In the genomic region with DNA sequence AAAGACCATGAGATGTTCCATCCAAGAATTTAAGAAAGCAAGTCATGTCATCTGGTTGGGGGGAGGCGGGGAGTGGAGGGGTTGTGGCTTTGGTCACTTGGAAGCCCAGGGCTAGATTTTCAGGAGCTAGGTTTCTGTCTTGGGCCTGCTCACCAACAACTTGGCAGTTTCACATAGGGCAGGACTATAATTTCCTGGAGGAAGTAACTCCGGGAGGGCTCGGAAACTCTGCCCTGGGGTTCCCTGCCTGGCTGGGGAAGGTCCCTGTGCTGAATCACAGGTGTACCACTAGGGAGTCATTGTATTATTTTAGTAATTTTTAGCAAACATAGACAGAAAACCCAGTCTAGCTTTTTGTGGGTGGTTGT, we compare ENCODE assay signal across 25 cellular contexts.
"Had no signal": no experiment of that assay in that cellular context is flagged by ENCODE, and none has a peak within 500 bp of the region (broad histone marks: within the 10 kb centered on the region; RNA-seq: fewer than 3 reads in every experiment).

No MANE protein-coding gene starts in this region.

- H3K4me3 ChIP-seq: breast epithelium, SK-N-MC had no signal

- H3K4me1 ChIP-seq: breast epithelium had no signal

- H3K27me3 ChIP-seq: breast epithelium had no signal

- H3K9me3 ChIP-seq: breast epithelium had no signal

- H3K36me3 ChIP-seq: breast epithelium had no signal

- H3K27ac Mint-ChIP-seq: activated B cell treated with CpG ODN at 0.5 μM for 24 hours; activated CD4-positive, alpha-beta T cell treated with anti-CD3 and anti-CD28 coated beads, Interleukin-2, amount 10 ng/mL, durations not matched to agents 24 days and 14 days; activated naive CD4-positive, alpha-beta T cell treated with anti-CD3 and anti-CD28 coated beads, Interleukin-2, amount 50 U/mL, for 24 hours; activated T-cell treated with anti-CD3 and anti-CD28 coated beads, Interleukin-2, amount 50 U/mL, for 24 hours; activated T-helper 1 cell treated with anti-CD3 and anti-CD28 coated beads, Interleukin-12 subunit alpha, Interleukin-12 subunit beta, Interleukin-2, Interleukin-4 antibody, amounts not matched to agents 30 ng/mL and 10 ng/mL and 1 ng/mL, durations not matched to agents 14 hours and 24 hours and 36 hours; T-cell had no signal

- H3K27ac ChIP-seq: breast epithelium, KMS-11, SK-N-MC had no signal

- H3K27me3 Mint-ChIP-seq: activated CD4-positive, alpha-beta T cell treated with anti-CD3 and anti-CD28 coated beads, Interleukin-2, amount 10 ng/mL, durations not matched to agents 24 days and 14 days had no signal

- DNase-seq: activated B cell treated with CpG ODN at 0.5 μM for 24 hours; activated CD4-positive, alpha-beta T cell treated with anti-CD3 and anti-CD28 coated beads for 1 hour; activated CD4-positive, alpha-beta T cell treated with anti-CD3 and anti-CD28 coated beads, Interleukin-2, amount 10 ng/mL, durations not matched to agents 24 days and 14 days; activated effector memory CD4-positive, alpha-beta T cell treated with Interleukin-2 at 50 U/mL for 16 hours; activated naive CD4-positive, alpha-beta T cell; activated T-cell treated with anti-CD3 and anti-CD28 coated beads, Interleukin-2, amount 50 U/mL, for 24 hours; aorta; caudate nucleus; NCI-H1092; NCI-H1417 treated with DMSO at 0.1 percent for 48 hours; NCI-H1694 treated with DMSO at 0.1 percent for 48 hours; NCI-H2029 treated with DMSO at 0.1 percent for 48 hours; NCI-H345; NCI-H510A; NCI-H526 treated with DMSO at 0.1 percent for 48 hours; NCI-H82; T-cell; T-helper 2 cell; T1000 had no signal

- ATAC-seq: Right ventricle myocardium inferior, T-cell had no signal

- H3K4me1 Mint-ChIP-seq: activated B cell treated with CpG ODN at 0.5 μM for 24 hours; activated CD4-positive, alpha-beta T cell treated with anti-CD3 and anti-CD28 coated beads, Interleukin-2, amount 10 ng/mL, durations not matched to agents 24 days and 14 days; activated naive CD4-positive, alpha-beta T cell treated with anti-CD3 and anti-CD28 coated beads, Interleukin-2, amount 50 U/mL, for 24 hours; T-cell had no signal

- H3K4me3 Mint-ChIP-seq: activated B cell treated with CpG ODN at 0.5 μM for 24 hours; activated CD4-positive, alpha-beta T cell treated with anti-CD3 and anti-CD28 coated beads, Interleukin-2, amount 10 ng/mL, durations not matched to agents 24 days and 14 days; activated naive CD4-positive, alpha-beta T cell treated with anti-CD3 and anti-CD28 coated beads, Interleukin-2, amount 50 U/mL, for 24 hours; activated T-cell treated with anti-CD3 and anti-CD28 coated beads, Interleukin-2, amount 50 U/mL, for 24 hours; activated T-helper 1 cell treated with anti-CD3 and anti-CD28 coated beads, Interleukin-12 subunit alpha, Interleukin-12 subunit beta, Interleukin-2, Interleukin-4 antibody, amounts not matched to agents 30 ng/mL and 10 ng/mL and 1 ng/mL, durations not matched to agents 14 hours and 24 hours and 36 hours; T-cell had no signal

- H3K36me3 Mint-ChIP-seq: activated naive CD4-positive, alpha-beta T cell treated with anti-CD3 and anti-CD28 coated beads, Interleukin-2, amount 50 U/mL, for 24 hours; T-cell had no signal

- H3K9me3 Mint-ChIP-seq: activated B cell treated with CpG ODN at 0.5 μM for 24 hours; activated CD4-positive, alpha-beta T cell treated with anti-CD3 and anti-CD28 coated beads, Interleukin-2, amount 10 ng/mL, durations not matched to agents 24 days and 14 days; activated naive CD4-positive, alpha-beta T cell treated with anti-CD3 and anti-CD28 coated beads, Interleukin-2, amount 50 U/mL, for 24 hours; activated T-cell treated with anti-CD3 and anti-CD28 coated beads, Interleukin-2, amount 50 U/mL, for 24 hours; activated T-helper 1 cell treated with anti-CD3 and anti-CD28 coated beads, Interleukin-12 subunit alpha, Interleukin-12 subunit beta, Interleukin-2, Interleukin-4 antibody, amounts not matched to agents 30 ng/mL and 10 ng/mL and 1 ng/mL, durations not matched to agents 14 hours and 24 hours and 36 hours; T-cell had no signal
